Comparison of ENCODE assay signal across 12 cellular contexts in genomic region chr5:132205385-132206125, GRCh38. TPM values are rescaled to one million over a fixed set of nuclear protein-coding genes. Genes with fewer than 3 reads are reported as not detected.
A peak's percentile ranks its signal among the peaks of the same experiment; 100 is the strongest.
DNase-seq lines count a peak whose midpoint lies in the region; ATAC-seq lines count a peak whose summit lies in the region.
"Had no signal": no experiment of that assay in that cellular context is flagged by ENCODE, and none has a peak within 500 bp of the region (broad histone marks: within the 10 kb centered on the region; RNA-seq: fewer than 3 reads in every experiment).

No MANE protein-coding gene starts in this region.

- DNase-seq in DMS 273 (lab: John Stamatoyannopoulos, UW; ENCODE audit: unreplicated experiment): peak; percentile 97
- DNase-seq in RPMI7951 (ENCODE audit: low read depth): peak; percentile 92
- DNase-seq in left ventricle myocardium superior: peak; percentile 61
- no peak for DNase-seq in NCI-H345 (lab: John Stamatoyannopoulos, UW)
- DNase-seq in SW 1271 (lab: John Stamatoyannopoulos, UW): no peak
- DNase-seq: NCI-H748 treated with DMSO at 0.1 percent for 48 hours, T1000 had no signal

- intact Hi-C loops in left ventricle myocardium superior (cut with micrococcal nuclease): no loop called here

- ATAC-seq in HG02798 (IDR thresholded peaks at IDR 0.05; ENCODE audit: poor library complexity, unreplicated experiment) (peak; percentile 64), left ventricle myocardium superior (peak; percentile 83), HG03097 (IDR thresholded peaks at IDR 0.05; ENCODE audit: low FRiP score, unreplicated experiment) (no peak), GM21619 (IDR thresholded peaks at IDR 0.05; ENCODE audit: unreplicated experiment) (no peak)
- ATAC-seq: left lobe of liver had no signal

RNA-seq across cellular contexts. Expression of gene P4HA2, which starts 22.1 kb away (rescaled TPM):
- total RNA-seq in RPMI7951 (2014; rRNA removed; shearing (Covaris generic)): 239 and 264 TPM in 2 replicates
- 78.4 TPM for total RNA-seq in left ventricle myocardium superior

RNA-seq across cellular contexts. Expression of gene PDLIM4, which starts 51.9 kb away (rescaled TPM):
- 0.48 TPM in 1 of 2 replicates, not detected in the other for total RNA-seq in RPMI7951 (2014; rRNA removed; shearing (Covaris generic))
- total RNA-seq in left ventricle myocardium superior: 3.8 TPM
- total RNA-seq: G401 had no signal

Comparison
In these comparisons a context has a peak if more than half of its experiments do, and no peak if none do; other contexts are left out.
1. DNase-seq: peak in DMS 273 (single experiment), RPMI7951 (single experiment) and left ventricle myocardium superior (single experiment); none in NCI-H345 (single experiment) and SW 1271 (0 of 2).
2. ATAC-seq: peak in HG02798 (single experiment) and left ventricle myocardium superior (single experiment); none in HG03097 (single experiment) and GM21619 (single experiment).